In the genomic region with DNA sequence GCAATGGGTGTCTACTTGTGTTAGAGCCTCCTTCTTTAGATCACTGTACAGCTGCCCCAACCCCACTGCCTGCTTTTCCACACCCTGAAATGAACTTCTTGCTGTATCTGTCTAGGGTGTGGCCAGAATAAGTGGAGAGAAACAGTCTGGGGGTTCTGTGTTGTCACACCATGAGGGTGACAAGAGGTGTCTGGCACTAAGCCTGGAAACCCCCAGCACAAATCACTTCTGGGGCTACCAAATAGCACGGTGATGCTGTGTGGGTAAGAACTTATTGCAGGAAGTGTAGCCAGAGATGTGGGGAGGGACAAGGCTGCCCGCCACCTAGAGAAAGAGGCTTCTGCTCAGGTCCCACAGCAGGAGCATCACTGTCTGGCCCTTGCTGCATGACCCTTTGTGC, we compare ENCODE assay signal across 21 cellular contexts. TPM values are rescaled to one million over a fixed set of nuclear protein-coding genes. Genes with fewer than 3 reads are reported as not detected.
A peak's percentile ranks its signal among the peaks of the same experiment; 100 is the strongest.
DNase-seq lines count a peak whose midpoint lies in the region; ATAC-seq and TF ChIP-seq lines count a peak whose summit lies in the region.
"Had no signal": no experiment of that assay in that cellular context is flagged by ENCODE, and none has a peak within 500 bp of the region (broad histone marks: within the 10 kb centered on the region; RNA-seq: fewer than 3 reads in every experiment).

No MANE protein-coding gene starts in this region.

- DNase-seq in A673 (ENCODE audit: low spot score) (no peak), RWPE2 (ENCODE audit: low spot score) (no peak), mesendoderm (no peak), epidermal melanocyte (ENCODE audit: insufficient read length, low spot score) (no peak), body of pancreas (no peak)
- DNase-seq in effector memory CD8-positive, alpha-beta T cell, result no peak
- DNase-seq: CD4-positive, alpha-beta memory T cell; DMS79; GOT3; Karpas-422; MM.1S; NCI-H1092 treated with DMSO at 0.1 percent for 48 hours; NCI-H187; NCI-H226; NCI-H524 treated with DMSO at 0.1 percent for 48 hours; Peyer's patch; SHP77 had no signal

- no peak overlapping the region for H2BK15ac ChIP-seq in mesendoderm (replicated peaks; ENCODE audit: low read depth)

- no peak overlapping the region for H3K23ac ChIP-seq in mesendoderm (ENCODE audit: low read length)

- CTCF ChIA-PET in A673 (lab: Charles Lee), result no interaction called here

- no peaks in the 10 kb centered on the region for H3K36me3 Mint-ChIP-seq in effector memory CD8-positive, alpha-beta T cell (ENCODE audit: insufficient read depth)
- H3K36me3 Mint-ChIP-seq: CD4-positive, alpha-beta memory T cell had no signal

- no peaks in the 10 kb centered on the region for H3K79me1 ChIP-seq in mesendoderm (ENCODE audit: low read length)

- no peaks in the 10 kb centered on the region for H3K27me3 ChIP-seq in A673 (replicated peaks; ENCODE audit: insufficient read depth, low read depth, low read length, poor library complexity)
- H3K27me3 ChIP-seq in RWPE2 (ENCODE audit: insufficient read depth, poor library complexity, severe bottlenecking), result no peaks in the 10 kb centered on the region
- H3K27me3 ChIP-seq in mesendoderm (ENCODE audit: insufficient read depth, low read length, poor library complexity), result no peaks in the 10 kb centered on the region
- H3K27me3 ChIP-seq in body of pancreas, result no peaks in the 10 kb centered on the region
- H3K27me3 ChIP-seq: Peyer's patch had no signal

- H3K79me2 ChIP-seq in mesendoderm (ENCODE audit: control insufficient read depth, insufficient read depth, low read length), result no peaks in the 10 kb centered on the region

- ATAC-seq in RWPE2 (ENCODE audit: low read depth), result no peak
- ATAC-seq in effector memory CD8-positive, alpha-beta T cell (replicated peaks), result peak; percentile 26
- ATAC-seq in HG02870 (IDR thresholded peaks at IDR 0.05; ENCODE audit: unreplicated experiment), result no peak
- ATAC-seq in body of pancreas, result no peak
- no peak for ATAC-seq in HG03159 (IDR thresholded peaks at IDR 0.05; ENCODE audit: unreplicated experiment)

- H3K4me3 Mint-ChIP-seq in effector memory CD8-positive, alpha-beta T cell, result no peak overlapping the region
- H3K4me3 Mint-ChIP-seq: CD4-positive, alpha-beta memory T cell had no signal

- H3K27ac Mint-ChIP-seq in effector memory CD8-positive, alpha-beta T cell, result no peak overlapping the region
- H3K27ac Mint-ChIP-seq: CD4-positive, alpha-beta memory T cell had no signal

- no peaks in the 10 kb centered on the region for H3K4me1 Mint-ChIP-seq in effector memory CD8-positive, alpha-beta T cell (ENCODE audit: low read depth in 2 of 2)
- H3K4me1 Mint-ChIP-seq: CD4-positive, alpha-beta memory T cell had no signal

- H3K4me2 ChIP-seq in mesendoderm (ENCODE audit: low read length), result no peak overlapping the region

- H2AK5ac ChIP-seq in mesendoderm (ENCODE audit: low read length), result no peak overlapping the region

- H3K4me1 ChIP-seq in A673 (ENCODE audit: insufficient read depth, low read length, poor library complexity, severe bottlenecking) (peaks cover 25% of the 10 kb centered on the region), RWPE2 (ENCODE audit: insufficient read depth, poor library complexity, severe bottlenecking) (peaks cover 24% of the 10 kb centered on the region), mesendoderm (ENCODE audit: control insufficient read depth, low read depth, low read length) (no peaks in the 10 kb centered on the region), body of pancreas (no peaks in the 10 kb centered on the region)

- no TSS peak for BruUV-seq in A673 (replicated peaks; lab: Mats Ljungman, UMichigan)

- POLR2A ChIA-PET in A673 (lab: Charles Lee; ENCODE audit: low non-redundant PET), result no interaction called here

- H2BK120ac ChIP-seq in mesendoderm (ENCODE audit: low read depth, low read length), result no peak overlapping the region

- H3K36me3 ChIP-seq in A673 (ENCODE audit: insufficient read depth, low read length, poor library complexity, severe bottlenecking), result no peaks in the 10 kb centered on the region
- no peaks in the 10 kb centered on the region for H3K36me3 ChIP-seq in RWPE2 (ENCODE audit: low read depth)
- no peaks in the 10 kb centered on the region for H3K36me3 ChIP-seq in mesendoderm (ENCODE audit: control insufficient read depth, insufficient read depth, low read length)
- H3K36me3 ChIP-seq in body of pancreas (replicated peaks in 1 of 2; ENCODE audit: insufficient read depth in 1 of 2, low read depth in 2 of 2), result no peaks in the 10 kb centered on the region
- H3K36me3 ChIP-seq: Peyer's patch had no signal

- H3K27me3 Mint-ChIP-seq in effector memory CD8-positive, alpha-beta T cell, result peaks cover 37 to 52% of the 10 kb centered on the region in 2 donors

- intact Hi-C loops in A673 (cut with micrococcal nuclease; ENCODE audit: unreplicated experiment) (no loop called here), body of pancreas (cut with DNase I) (no loop called here)

- H3K9me3 ChIP-seq in A673 (ENCODE audit: low read depth, low read length, poor library complexity, severe bottlenecking), result no peaks in the 10 kb centered on the region
- H3K9me3 ChIP-seq in RWPE2 (ENCODE audit: severe bottlenecking), result no peaks in the 10 kb centered on the region
- no peaks in the 10 kb centered on the region for H3K9me3 ChIP-seq in body of pancreas
- H3K9me3 ChIP-seq: Peyer's patch had no signal

- no peak overlapping the region for H3K9ac ChIP-seq in mesendoderm (ENCODE audit: low read length)

- peak overlapping the region; percentile 17 for H3K4ac ChIP-seq in mesendoderm (ENCODE audit: low read depth, low read length)

- no peak overlapping the region for H3K18ac ChIP-seq in mesendoderm (ENCODE audit: low read length)

- H2BK5ac ChIP-seq in mesendoderm (ENCODE audit: low read length), result no peak overlapping the region

- no peak for TF ChIP-seq POLR2A in body of pancreas (IDR thresholded peaks at IDR 0.05)

- no peak overlapping the region for H3K56ac ChIP-seq in mesendoderm (ENCODE audit: low read length)

- TF ChIP-seq CTCF in A673 (conservative IDR thresholded peaks at IDR 0.05; ENCODE audit: low read depth, low read length) (no peak), RWPE2 (IDR thresholded peaks at IDR 0.05; ENCODE audit: poor library complexity, severe bottlenecking) (no peak), body of pancreas (IDR thresholded peaks at IDR 0.05) (no peak)

- no peak overlapping the region for H3K4me3 ChIP-seq in A673 (ENCODE audit: low read depth, low read length, poor library complexity, severe bottlenecking)
- H3K4me3 ChIP-seq in RWPE2 (ENCODE audit: severe bottlenecking), result no peak overlapping the region
- no peak overlapping the region for H3K4me3 ChIP-seq in mesendoderm (ENCODE audit: low read length)
- no peak overlapping the region for H3K4me3 ChIP-seq in body of pancreas
- H3K4me3 ChIP-seq: Peyer's patch had no signal

- H4K5ac ChIP-seq in mesendoderm (ENCODE audit: low read length), result no peak overlapping the region

- H4K8ac ChIP-seq in mesendoderm (ENCODE audit: low read depth, low read length), result no peak overlapping the region

- no peaks in the 10 kb centered on the region for H3K9me3 Mint-ChIP-seq in effector memory CD8-positive, alpha-beta T cell
- H3K9me3 Mint-ChIP-seq: CD4-positive, alpha-beta memory T cell had no signal

- WGBS in mesendoderm (ENCODE audit: extremely low coverage, insufficient coverage, low lambda C conversion rate), result no CpG with 5 or more reads among the region's 2 CpGs
- 88 to 100% methylated on average over 2 of the region's 2 CpGs for WGBS in body of pancreas, 2 donors

- peak overlapping the region; percentile 26 for H3K27ac ChIP-seq in A673 (ENCODE audit: low read depth, low read length, poor library complexity, severe bottlenecking)
- peak overlapping the region; percentile 21 for H3K27ac ChIP-seq in RWPE2 (ENCODE audit: poor library complexity, severe bottlenecking)
- no peak overlapping the region for H3K27ac ChIP-seq in mesendoderm (ENCODE audit: low read depth, low read length)
- H3K27ac ChIP-seq in body of pancreas, result no peak overlapping the region
- H3K27ac ChIP-seq: 22Rv1, Peyer's patch had no signal

RNA-seq across cellular contexts. Expression of a gene that starts 4.8 kb away (rescaled TPM):
- 2.7 and 4.8 TPM in 2 replicates for total RNA-seq in A673 (2021)
- polyA plus RNA-seq in mesendoderm (2013, experiment 1 of 2), result not detected
- 0.01 TPM for polyA plus RNA-seq in mesendoderm (2013, experiment 2 of 2)
- total RNA-seq in body of pancreas, result not detected
- total RNA-seq: CD4-positive, alpha-beta memory T cell; HT-29 had no signal
- polyA plus RNA-seq: CD4-positive, alpha-beta memory T cell had no signal

Comparison
In these comparisons a context has a peak if more than half of its experiments do, and no peak if none do; other contexts are left out.
1. H3K27ac ChIP-seq: peak in A673 (single experiment) and RWPE2 (single experiment); none in mesendoderm (single experiment) and body of pancreas (0 of 4).